13 cellular contexts compared by ENCODE assay signal in genomic region chr9:89437772-89438171, GRCh38.
DNase-seq lines count a peak whose midpoint lies in the region; ATAC-seq and TF ChIP-seq lines count a peak whose summit lies in the region.
"Had no signal": no experiment of that assay in that cellular context is flagged by ENCODE, and none has a peak within 500 bp of the region (broad histone marks: within the 10 kb centered on the region; RNA-seq: fewer than 3 reads in every experiment).

No MANE protein-coding gene starts in this region.

- H3K4me3 ChIP-seq in MM.1S (ENCODE audit: low read length) (no peak overlapping the region), neuronal stem cell (ENCODE audit: low read length in 2 of 2) (no peak overlapping the region)
- H3K4me3 ChIP-seq: heart left ventricle, sigmoid colon, testis had no signal

- H3K18ac ChIP-seq in neuronal stem cell (ENCODE audit: low read length): no peak overlapping the region

- DNase-seq in DMS 273 (lab: John Stamatoyannopoulos, UW; ENCODE audit: unreplicated experiment) (peak; percentile 14), DMS 273 treated with DMSO at 0.1 percent for 48 hours (lab: John Stamatoyannopoulos, UW) (no peak), MM.1S (no peak), caudate nucleus (lab: John Stamatoyannopoulos, UW) (no peak), neuronal stem cell (ENCODE audit: low spot score) (no peak), posterior vena cava (ENCODE audit: low spot score) (no peak)
- DNase-seq: activated CD8-positive, alpha-beta memory T cell treated with anti-CD3 and anti-CD28 coated beads, Interleukin-2, amount 50 U/mL, for 48 hours; sigmoid colon; testis had no signal

- H4K91ac ChIP-seq in neuronal stem cell (ENCODE audit: low read depth, low read length, poor library complexity): no peak overlapping the region

- TF ChIP-seq CTCF in MM.1S (IDR thresholded peaks at IDR 0.05; ENCODE audit: low read length): no peak

- intact Hi-C loops in posterior vena cava (cut with DNase I): no loop called here

- H2AFZ ChIP-seq in MM.1S (ENCODE audit: low read length) (no peak overlapping the region), neuronal stem cell (ENCODE audit: low read length) (no peak overlapping the region)

- no peak overlapping the region for H2BK12ac ChIP-seq in neuronal stem cell (ENCODE audit: low read length)

- no peak overlapping the region for H2BK5ac ChIP-seq in neuronal stem cell (ENCODE audit: low read length)

- H3K79me1 ChIP-seq in neuronal stem cell (ENCODE audit: low read depth, low read length): peaks cover 13% of the 10 kb centered on the region

- no peak overlapping the region for H2AK5ac ChIP-seq in neuronal stem cell (ENCODE audit: low read depth, low read length)

- peaks cover 2% of the 10 kb centered on the region; the same call in 1 of the 2 replicates for H4K20me1 ChIP-seq in MM.1S (ENCODE audit: insufficient read depth, low read length)

- no peak overlapping the region for H2BK120ac ChIP-seq in neuronal stem cell (ENCODE audit: low read depth, low read length)

- no peak overlapping the region for H4K8ac ChIP-seq in neuronal stem cell (ENCODE audit: low read depth, low read length)

- H3K23ac ChIP-seq in neuronal stem cell (ENCODE audit: low read depth, low read length, poor library complexity): peak overlapping the region; percentile 78

- peaks cover 38% of the 10 kb centered on the region for H3F3A ChIP-seq in MM.1S (ENCODE audit: insufficient read depth, low read length)

- H3K27me3 ChIP-seq in MM.1S (replicated peaks; ENCODE audit: insufficient read depth, low read length) (no peaks in the 10 kb centered on the region), neuronal stem cell (ENCODE audit: control insufficient read depth in 3 of 3, insufficient read depth in 3 of 3, low read depth in 1 of 3, low read length in 3 of 3) (no peaks in the 10 kb centered on the region)
- H3K27me3 ChIP-seq: heart left ventricle, sigmoid colon, testis had no signal

- H3K4me2 ChIP-seq in MM.1S (ENCODE audit: low read depth, low read length) (peak overlapping the region; percentile 51), neuronal stem cell (ENCODE audit: insufficient read depth, low read length, poor library complexity, severe bottlenecking) (no peak overlapping the region)

- H3K14ac ChIP-seq in neuronal stem cell (ENCODE audit: low read length): no peak overlapping the region

- no peaks in the 10 kb centered on the region for H3K9me3 ChIP-seq in MM.1S (replicated peaks; ENCODE audit: insufficient read depth, low read length)
- H3K9me3 ChIP-seq in neuronal stem cell (replicated peaks in 1 of 2; ENCODE audit: control insufficient read depth in 2 of 2, insufficient read depth in 1 of 2, low read depth in 1 of 2, low read length in 2 of 2): no peaks in the 10 kb centered on the region
- H3K9me3 ChIP-seq: heart left ventricle, sigmoid colon, testis had no signal

- H3K9me2 ChIP-seq in MM.1S (replicated peaks; ENCODE audit: insufficient read depth, low read length): no peaks in the 10 kb centered on the region

- peaks cover 90% of the 10 kb centered on the region for H3K79me2 ChIP-seq in MM.1S (ENCODE audit: low read length)

- H3K27ac ChIP-seq in MM.1S (ENCODE audit: low read length) (peak overlapping the region; percentile 72), caudate nucleus (ENCODE audit: low read depth, low read length) (peak overlapping the region; percentile 91), neuronal stem cell (replicated peaks; ENCODE audit: low read length) (no peak overlapping the region)
- H3K27ac ChIP-seq: 22Rv1, heart left ventricle, sigmoid colon, testis had no signal

- H3K9ac ChIP-seq in MM.1S (ENCODE audit: low read length): peak overlapping the region; percentile 21; the same call in 1 of the 2 replicates
- no peak overlapping the region for H3K9ac ChIP-seq in neuronal stem cell (ENCODE audit: low read depth, low read length, poor library complexity)

- ATAC-seq in GM19397 (IDR thresholded peaks at IDR 0.05; ENCODE audit: unreplicated experiment): no peak
- ATAC-seq in GM19467 (IDR thresholded peaks at IDR 0.05; ENCODE audit: unreplicated experiment): no peak
- ATAC-seq: heart left ventricle had no signal

- no CpG with 5 or more reads among the region's 5 CpGs for WGBS in neuronal stem cell (ENCODE audit: extremely low coverage in 2 of 2, insufficient read length in 2 of 2, insufficient replicate concordance in 1 of 2), 2 donors

- H3K4ac ChIP-seq in neuronal stem cell (ENCODE audit: low read length): no peak overlapping the region

- H3K4me1 ChIP-seq in MM.1S (ENCODE audit: low read length) (peaks cover 65% of the 10 kb centered on the region), neuronal stem cell (ENCODE audit: control insufficient read depth in 2 of 2, insufficient read depth in 1 of 2, low read depth in 1 of 2, low read length in 2 of 2) (peaks cover 2 to 23% of the 10 kb centered on the region in 2 donors)
- H3K4me1 ChIP-seq: sigmoid colon had no signal

- no peak overlapping the region for H2BK15ac ChIP-seq in neuronal stem cell (ENCODE audit: low read length)

- H3K36me3 ChIP-seq in MM.1S (replicated peaks; ENCODE audit: insufficient read depth, low read length) (no peaks in the 10 kb centered on the region), neuronal stem cell (replicated peaks in 1 of 2; ENCODE audit: control insufficient read depth in 2 of 2, insufficient read depth in 2 of 2, low read length in 2 of 2) (no peaks in the 10 kb centered on the region)
- H3K36me3 ChIP-seq: heart left ventricle, sigmoid colon had no signal
